10 cellular contexts compared by ENCODE assay signal in the genomic region with DNA sequence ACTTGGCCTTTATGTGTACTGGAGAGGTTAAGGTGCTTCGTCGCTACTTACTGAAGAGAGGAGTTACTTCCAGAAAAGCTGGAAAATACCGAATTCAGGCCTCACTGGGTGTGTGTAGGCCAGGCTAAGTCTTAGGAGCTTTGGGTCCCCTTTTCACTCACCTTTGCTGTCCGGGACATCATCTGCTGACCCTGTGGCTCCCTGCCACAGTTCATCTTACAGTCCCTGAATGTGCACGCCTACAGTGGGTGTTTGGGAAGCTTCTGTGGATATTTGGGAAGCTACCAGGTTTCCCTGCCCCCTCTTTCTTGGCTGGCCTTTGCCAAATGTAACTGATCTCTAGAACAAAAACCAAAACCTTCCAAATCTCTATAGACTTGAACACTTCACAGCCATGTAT.
"Had no signal": no experiment of that assay in that cellular context is flagged by ENCODE, and none has a peak within 500 bp of the region (broad histone marks: within the 10 kb centered on the region; RNA-seq: fewer than 3 reads in every experiment).

No MANE protein-coding gene starts in this region.

- H3K27ac Mint-ChIP-seq: GM23338, HFFc6 had no signal

- H3K4me1 ChIP-seq: HAP-1 had no signal

- FAIRE-seq: H1, H54 had no signal

- ATAC-seq: GM23338, HCT116 had no signal

- H3K4me1 Mint-ChIP-seq: GM23338 had no signal

- H3K9me3 Mint-ChIP-seq: GM23338, HFFc6 had no signal

- H3K27ac ChIP-seq: GM23248 had no signal

- H2AFZ ChIP-seq: GM23248, GM23338 had no signal

- H3K9ac ChIP-seq: GM23248 had no signal

- DNase-seq: GM23248, GOT3, H7, HCEC 1CT, HFFc6 had no signal

- H3K4me2 ChIP-seq: GM23338 had no signal

- H3K4me3 Mint-ChIP-seq: GM23338, HFFc6 had no signal

- H3K4me3 ChIP-seq: GM23248, GM23338, HAP-1 had no signal

- H3K9me3 ChIP-seq: HAP-1 had no signal

- H3K36me3 ChIP-seq: HAP-1 had no signal
